In genomic region chr17:62572488-62573469, GRCh38 we compare ENCODE assay signal across 10 cellular contexts. TPM values are rescaled to one million over a fixed set of nuclear protein-coding genes. Genes with fewer than 3 reads are reported as not detected.
DNase-seq lines count a peak whose midpoint lies in the region; ATAC-seq and TF ChIP-seq lines count a peak whose summit lies in the region.
"Had no signal": no experiment of that assay in that cellular context is flagged by ENCODE, and none has a peak within 500 bp of the region (broad histone marks: within the 10 kb centered on the region; RNA-seq: fewer than 3 reads in every experiment).

No MANE protein-coding gene starts in this region.

- H3K27me3 ChIP-seq in spleen (replicated peaks in 1 of 7) = no peaks in the 10 kb centered on the region

- peaks cover 18% of the 10 kb centered on the region for H3K4me1 Mint-ChIP-seq in activated T-helper 17 cell treated with anti-CD3 and anti-CD28 coated beads, Interleukin-2, amount 50 U/mL, for 72 hours
- H3K4me1 Mint-ChIP-seq in CD14-positive monocyte = no peaks in the 10 kb centered on the region

- peak overlapping the region; percentile 93 for H3K27ac Mint-ChIP-seq in activated T-helper 17 cell treated with anti-CD3 and anti-CD28 coated beads, Interleukin-2, amount 50 U/mL, for 72 hours
- no peak overlapping the region for H3K27ac Mint-ChIP-seq in CD14-positive monocyte
- H3K27ac Mint-ChIP-seq: activated naive CD4-positive, alpha-beta T cell treated with anti-CD3 and anti-CD28 coated beads for 36 hours; effector memory CD8-positive, alpha-beta T cell had no signal

- peaks cover 0 to 5% (median 0%) of the 10 kb centered on the region in 6 donors for H3K4me1 ChIP-seq in spleen

- no peak for TF ChIP-seq CTCF in spleen (IDR thresholded peaks at IDR 0.05 in 8 of 11, conservative IDR thresholded peaks at IDR 0.05 in 3 of 11)
- TF ChIP-seq CTCF in CD14-positive monocyte (IDR thresholded peaks at IDR 0.05) = no peak

- H3K36me3 ChIP-seq in spleen = peaks cover 0 to 93% (median 41%) of the 10 kb centered on the region in 6 donors

- no peak for TF ChIP-seq POLR2A in spleen (IDR thresholded peaks at IDR 0.05)

- H3K27ac ChIP-seq in spleen = peak overlapping the region in 7 of 8 donors; percentile 22 to 59 (median 47)

- ATAC-seq in activated T-helper 17 cell treated with anti-CD3 and anti-CD28 coated beads, Interleukin-2, amount 50 U/mL, for 72 hours (replicated peaks) = peak; percentile 77
- ATAC-seq: effector memory CD8-positive, alpha-beta T cell had no signal

- H3K27me3 Mint-ChIP-seq in activated T-helper 17 cell treated with anti-CD3 and anti-CD28 coated beads, Interleukin-2, amount 50 U/mL, for 72 hours = no peaks in the 10 kb centered on the region
- no peaks in the 10 kb centered on the region for H3K27me3 Mint-ChIP-seq in CD14-positive monocyte (ENCODE audit: low read depth in 3 of 3)
- H3K27me3 Mint-ChIP-seq: effector memory CD8-positive, alpha-beta T cell had no signal

- no peak overlapping the region for H3K4me3 ChIP-seq in spleen

- no peaks in the 10 kb centered on the region for H3K9me3 ChIP-seq in spleen

- intact Hi-C loops in spleen (cut with DNase I; ENCODE audit: low total_unique reads) (no loop called here), posterior vena cava (cut with DNase I) (no loop called here), CD14-positive monocyte (cut with micrococcal nuclease) (no loop called here)

- peak; percentile 69 for DNase-seq in LHCN-M2 (ENCODE audit: low read depth)
- DNase-seq in iris pigment epithelial cell (ENCODE audit: low read depth) = peak; percentile 71
- no peak for DNase-seq in spleen
- no peak for DNase-seq in Ammon's horn (ENCODE audit: low spot score)
- DNase-seq in posterior vena cava (ENCODE audit: low spot score) = no peak
- DNase-seq in CD14-positive monocyte (ENCODE audit: low spot score) = no peak
- DNase-seq: activated naive CD4-positive, alpha-beta T cell treated with anti-CD3 and anti-CD28 coated beads for 36 hours; effector memory CD8-positive, alpha-beta T cell; NCI-H187 had no signal

- H3K9me3 Mint-ChIP-seq in activated T-helper 17 cell treated with anti-CD3 and anti-CD28 coated beads, Interleukin-2, amount 50 U/mL, for 72 hours = no peaks in the 10 kb centered on the region
- no peaks in the 10 kb centered on the region for H3K9me3 Mint-ChIP-seq in CD14-positive monocyte
- H3K9me3 Mint-ChIP-seq: activated naive CD4-positive, alpha-beta T cell treated with anti-CD3 and anti-CD28 coated beads for 36 hours; effector memory CD8-positive, alpha-beta T cell had no signal

- 71 to 84% (median 80%) methylated on average over 13 of the region's 13 CpGs for WGBS in spleen, 5 donors

- H3K4me3 Mint-ChIP-seq in activated T-helper 17 cell treated with anti-CD3 and anti-CD28 coated beads, Interleukin-2, amount 50 U/mL, for 72 hours = peak overlapping the region; percentile 59
- H3K4me3 Mint-ChIP-seq in CD14-positive monocyte = no peak overlapping the region
- H3K4me3 Mint-ChIP-seq: activated naive CD4-positive, alpha-beta T cell treated with anti-CD3 and anti-CD28 coated beads for 36 hours; effector memory CD8-positive, alpha-beta T cell had no signal

- H3K36me3 Mint-ChIP-seq in activated T-helper 17 cell treated with anti-CD3 and anti-CD28 coated beads, Interleukin-2, amount 50 U/mL, for 72 hours (ENCODE audit: low read depth) = peaks cover 81% of the 10 kb centered on the region
- H3K36me3 Mint-ChIP-seq in CD14-positive monocyte = peaks cover 71 to 80% of the 10 kb centered on the region in 2 donors

RNA-seq across cellular contexts. Expression of gene MRC2, which starts 54.7 kb away (rescaled TPM):
- total RNA-seq in LHCN-M2 (2014; rRNA removed) (210 and 281 TPM in 2 replicates), spleen (10 to 100 TPM; 20.7 to 75.1 (median 41.3) TPM), posterior vena cava (100 to 1,000 TPM in 1 of 2 donors, 10 to 100 TPM in 1; 60.3 to 130 TPM)
- polyA plus RNA-seq in LHCN-M2 (2012) = 150 TPM
- total RNA-seq in activated T-helper 17 cell treated with anti-CD3 and anti-CD28 coated beads, Interleukin-2, amount 50 U/mL, for 72 hours = 10 to 100 TPM; 21.0 to 22.2 TPM
- polyA plus RNA-seq in spleen (10 to 100 TPM in 1 of 3 donors, 1 to 10 TPM in 2; 4.5 to 19.2 (median 6.0) TPM), CD14-positive monocyte (not detected)

Comparison
In these comparisons a context has a peak if more than half of its experiments do, and no peak if none do; other contexts are left out.
1. DNase-seq: peak in LHCN-M2 (single experiment) and iris pigment epithelial cell (single experiment); none in spleen (single experiment), Ammon's horn (single experiment), posterior vena cava (single experiment) and CD14-positive monocyte (single experiment).